Comparison of ENCODE assay signal across 15 cellular contexts in genomic region chr12:102539651-102540553, GRCh38. TPM values are rescaled to one million over a fixed set of nuclear protein-coding genes. Genes with fewer than 3 reads are reported as not detected.
DNase-seq lines count a peak whose midpoint lies in the region; ATAC-seq, FAIRE-seq and TF ChIP-seq lines count a peak whose summit lies in the region.
"Had no signal": no experiment of that assay in that cellular context is flagged by ENCODE, and none has a peak within 500 bp of the region (broad histone marks: within the 10 kb centered on the region; RNA-seq: fewer than 3 reads in every experiment).

No MANE protein-coding gene starts in this region.

- peak overlapping the region; percentile 51 for H3K4me2 ChIP-seq in hepatocyte
- H3K4me2 ChIP-seq: BLaER1 treated with 17β-estradiol and CSF1 and Interleukin-3, amounts not matched to agents 10 nM and 100 nM had no signal

- DNase-seq in H54 (ENCODE audit: insufficient read length, low spot score) (peak; percentile 52), hepatocyte (ENCODE audit: low spot score) (peak; percentile 69), dermis blood vessel endothelial cell (no peak), HAP-1 (ENCODE audit: low spot score in 2 of 2) (no peak), NCI-H774 (lab: John Stamatoyannopoulos, UW) (no peak)
- DNase-seq: activated T-cell treated with anti-CD3 and anti-CD28 coated beads, Interleukin-2, amount 50 U/mL, for 72 hours; caudate nucleus; head of caudate nucleus; NCI-H1105 treated with DMSO at 0.1 percent for 48 hours; WERI-Rb-1 had no signal

- peak; percentile 92 for FAIRE-seq in H54 (lab: Jason Lieb, UNC)

- H3K36me3 ChIP-seq in ACC112 (ENCODE audit: insufficient read depth, low read length) (no peaks in the 10 kb centered on the region), hepatocyte (replicated peaks; ENCODE audit: insufficient read depth, low read depth) (no peaks in the 10 kb centered on the region), HAP-1 (replicated peaks) (no peaks in the 10 kb centered on the region)
- H3K36me3 ChIP-seq: BLaER1 treated with 17β-estradiol and CSF1 and Interleukin-3, amounts not matched to agents 10 nM and 100 nM; right atrium auricular region; WERI-Rb-1 had no signal

- no peaks in the 10 kb centered on the region for H3K9me3 ChIP-seq in hepatocyte (ENCODE audit: low read depth)
- no peaks in the 10 kb centered on the region for H3K9me3 ChIP-seq in HAP-1
- H3K9me3 ChIP-seq: BLaER1 treated with 17β-estradiol and CSF1 and Interleukin-3, amounts not matched to agents 10 nM and 100 nM; right atrium auricular region had no signal

- TF ChIP-seq POLR2A in H54 (IDR thresholded peaks at IDR 0.05; ENCODE audit: low read depth, low read length): no peak

- peak overlapping the region; percentile 16 for H2AFZ ChIP-seq in ACC112 (ENCODE audit: low read length, unreplicated experiment)
- H2AFZ ChIP-seq in hepatocyte: no peak overlapping the region

- H3K9me2 ChIP-seq in hepatocyte (replicated peaks; ENCODE audit: insufficient read depth): no peaks in the 10 kb centered on the region

- WGBS in hepatocyte (ENCODE audit: low lambda C conversion rate, missing lambda C conversion rate): 46% methylated on average over 10 of the region's 10 CpGs

- no peaks in the 10 kb centered on the region for H3K79me2 ChIP-seq in ACC112 (ENCODE audit: control insufficient read depth, insufficient read depth, low read length, unreplicated experiment)
- no peaks in the 10 kb centered on the region for H3K79me2 ChIP-seq in hepatocyte

- no peaks in the 10 kb centered on the region for H4K20me1 ChIP-seq in hepatocyte (ENCODE audit: insufficient read depth, poor library complexity, severe bottlenecking)
- H4K20me1 ChIP-seq: BLaER1 treated with 17β-estradiol and CSF1 and Interleukin-3, amounts not matched to agents 10 nM and 100 nM had no signal

- H3K27ac ChIP-seq in ACC112 (ENCODE audit: low read depth, low read length) (peak overlapping the region; percentile 70), hepatocyte (peak overlapping the region; percentile 60)
- H3K27ac ChIP-seq: BLaER1 treated with 17β-estradiol and CSF1 and Interleukin-3, amounts not matched to agents 10 nM and 100 nM; right atrium auricular region; WERI-Rb-1 had no signal

- no peak overlapping the region for H3K4me3 ChIP-seq in ACC112 (ENCODE audit: low read depth, low read length)
- H3K4me3 ChIP-seq in WI38 (ENCODE audit: low read depth, low read length): peak overlapping the region; percentile 4; the same call in 1 of the 2 replicates
- no peak overlapping the region for H3K4me3 ChIP-seq in hepatocyte
- H3K4me3 ChIP-seq in HAP-1: no peak overlapping the region
- H3K4me3 ChIP-seq: BLaER1 treated with 17β-estradiol and CSF1 and Interleukin-3, amounts not matched to agents 10 nM and 100 nM; right atrium auricular region had no signal

- H3K4me1 ChIP-seq in ACC112 (ENCODE audit: control insufficient read depth, insufficient read depth, low read length, unreplicated experiment) (peaks cover 27% of the 10 kb centered on the region), hepatocyte (ENCODE audit: insufficient read depth) (peaks cover 9% of the 10 kb centered on the region), HAP-1 (no peaks in the 10 kb centered on the region)
- H3K4me1 ChIP-seq: right atrium auricular region had no signal

- in situ Hi-C loops in HAP-1 (cut with MboI; ENCODE audit: low sequenced_read_pairs): no loop called here

- H3K27me3 ChIP-seq in ACC112 (ENCODE audit: insufficient read depth, low read length) (no peaks in the 10 kb centered on the region), hepatocyte (no peaks in the 10 kb centered on the region), HAP-1 (ENCODE audit: low read depth) (no peaks in the 10 kb centered on the region)
- H3K27me3 ChIP-seq: BLaER1 treated with 17β-estradiol and CSF1 and Interleukin-3, amounts not matched to agents 10 nM and 100 nM; right atrium auricular region had no signal

- no peak for ATAC-seq in GM21360 (IDR thresholded peaks at IDR 0.05; ENCODE audit: unreplicated experiment)
- ATAC-seq: activated T-cell treated with anti-CD3 and anti-CD28 coated beads, Interleukin-2, amount 50 U/mL, for 72 hours had no signal

- no peak for TF ChIP-seq CTCF in WI38 (IDR thresholded peaks at IDR 0.05; ENCODE audit: low read depth, low read length)
- TF ChIP-seq CTCF in hepatocyte (IDR thresholded peaks at IDR 0.05; ENCODE audit: poor library complexity): no peak

RNA-seq across cellular contexts. Expression of gene IGF1, which starts 59.5 kb away (rescaled TPM):
- 9.7 and 10.0 TPM in 2 replicates for total RNA-seq in hepatocyte
- 8.2 and 12.0 TPM in 2 replicates for polyA plus RNA-seq in hepatocyte
- total RNA-seq in dermis blood vessel endothelial cell: 0.34 and 1.0 TPM in 2 replicates

Comparison
In these comparisons a context has a peak if more than half of its experiments do, and no peak if none do; other contexts are left out.
1. DNase-seq: peak in H54 (single experiment) and hepatocyte (single experiment); none in dermis blood vessel endothelial cell (single experiment), HAP-1 (0 of 2) and NCI-H774 (single experiment).